ENCODE assay signal across 9 cellular contexts in genomic region chr18:23967321-23968089, GRCh38. TPM values are rescaled to one million over a fixed set of nuclear protein-coding genes. Genes with fewer than 3 reads are reported as not detected.
DNase-seq lines count a peak whose midpoint lies in the region; ATAC-seq, FAIRE-seq and TF ChIP-seq lines count a peak whose summit lies in the region.
"Had no signal": no experiment of that assay in that cellular context is flagged by ENCODE, and none has a peak within 500 bp of the region (broad histone marks: within the 10 kb centered on the region; RNA-seq: fewer than 3 reads in every experiment).

No MANE protein-coding gene starts in this region.

- no peak overlapping the region for H3K4me3 Mint-ChIP-seq in GM23338

- H3K27me3 ChIP-seq in GM23338 (ENCODE audit: insufficient read depth): no peaks in the 10 kb centered on the region

- H4K20me1 ChIP-seq in GM23338 (replicated peaks; ENCODE audit: insufficient read depth): no peaks in the 10 kb centered on the region

- no peak overlapping the region for H3K27ac Mint-ChIP-seq in GM23338

- H3K36me3 Mint-ChIP-seq in GM23338 (ENCODE audit: low read depth): no peaks in the 10 kb centered on the region

- H3K4me1 Mint-ChIP-seq in GM23338: peaks cover 19% of the 10 kb centered on the region

- peaks cover 19% of the 10 kb centered on the region for H3K4me1 ChIP-seq in GM23338 (ENCODE audit: insufficient read depth)
- H3K4me1 ChIP-seq: HAP-1 had no signal

- no peak for TF ChIP-seq CTCF in GM23338 (conservative IDR thresholded peaks at IDR 0.05; ENCODE audit: low read depth in 2 of 2)

- H3K9me2 ChIP-seq in GM23338 (ENCODE audit: insufficient read depth): peaks cover 6% of the 10 kb centered on the region

- no peak overlapping the region for H3K4me2 ChIP-seq in GM23338

- no peak overlapping the region for H3K4me3 ChIP-seq in GM23338
- H3K4me3 ChIP-seq: HAP-1 had no signal

- intact Hi-C loops in sciatic nerve (cut with DNase I): no loop called here

- no peaks in the 10 kb centered on the region for H3K36me3 ChIP-seq in GM23338 (ENCODE audit: insufficient read depth)
- H3K36me3 ChIP-seq: HAP-1 had no signal

- ATAC-seq in GM18520 (IDR thresholded peaks at IDR 0.05; ENCODE audit: unreplicated experiment): peak; percentile 77
- ATAC-seq in GM23338: no peak
- no peak for ATAC-seq in sciatic nerve

- no peak for DNase-seq in GM23338 (ENCODE audit: low spot score)
- DNase-seq in NCI-H146 treated with DMSO at 0.1 percent for 48 hours (lab: John Stamatoyannopoulos, UW; ENCODE audit: unreplicated experiment): peak; percentile 97
- DNase-seq in islet precursor cell: peak; percentile 47
- no peak for DNase-seq in globus pallidus (ENCODE audit: low spot score)
- no peak for DNase-seq in iPS-NIHi11 (ENCODE audit: low spot score)
- DNase-seq in sciatic nerve (ENCODE audit: low spot score): no peak
- no peak for DNase-seq in urothelium cell line (ENCODE audit: low spot score)

- peak overlapping the region; percentile 14; the same call in 1 of the 2 replicates for H2AFZ ChIP-seq in GM23338

- no peaks in the 10 kb centered on the region for H3K79me2 ChIP-seq in GM23338 (replicated peaks; ENCODE audit: insufficient read depth)

- no peak overlapping the region for H3K27ac ChIP-seq in GM23338 (ENCODE audit: low read depth)

- FAIRE-seq in urothelium cell line (lab: Jason Lieb, UNC): no peak

- peaks cover 6% of the 10 kb centered on the region for H3K27me3 Mint-ChIP-seq in GM23338 (ENCODE audit: insufficient read depth, low read depth, poor library complexity)

- no peaks in the 10 kb centered on the region for H3F3A ChIP-seq in GM23338 (replicated peaks; ENCODE audit: low read depth)

- no peaks in the 10 kb centered on the region; the same call in 2 of the 3 replicates for H3K9me3 Mint-ChIP-seq in GM23338

TF ChIP-seq in GM23338, 12 proteins besides CTCF, POLR2A, EP300 and RAD21:
- TF ChIP-seq ZNF462 (CRISPR knock-in tag; IDR thresholded peaks at IDR 0.05) (no peak), ETS1 (IDR thresholded peaks at IDR 0.05) (no peak), EZH2 (IDR thresholded peaks at IDR 0.05; ENCODE audit: low read depth, unreplicated experiment) (no peak), NANOG (IDR thresholded peaks at IDR 0.05; ENCODE audit: borderline replicate concordance) (no peak), POLR2AphosphoS5 (IDR thresholded peaks at IDR 0.05; ENCODE audit: low read depth) (no peak), EZH2phosphoT487 (IDR thresholded peaks at IDR 0.05; ENCODE audit: unreplicated experiment) (no peak), ZNF114 (CRISPR knock-in tag; IDR thresholded peaks at IDR 0.05) (no peak), ZNF331 (CRISPR knock-in tag; IDR thresholded peaks at IDR 0.05; ENCODE audit: low read depth) (no peak), REST (IDR thresholded peaks at IDR 0.05; ENCODE audit: unreplicated experiment) (no peak), JUNB (IDR thresholded peaks at IDR 0.05; ENCODE audit: unreplicated experiment) (no peak)

RNA-seq across cellular contexts. Expression of gene TTC39C, which starts 47.0 kb away (rescaled TPM):
- total RNA-seq in GM23338 (2014; rRNA removed; shearing (Covaris generic)): 108 and 136 TPM in 2 replicates
- 69.2 and 69.4 TPM in 2 replicates for polyA plus RNA-seq in GM23338 (2016; fragmentation: Nextera tagmentation; extraction: Ambion mirVana)
- 20.6 TPM for total RNA-seq in sciatic nerve

Comparison
In these comparisons a context has a peak if more than half of its experiments do, and no peak if none do; other contexts are left out.
1. DNase-seq: peak in NCI-H146 treated with DMSO at 0.1 percent for 48 hours (single experiment) and islet precursor cell (single experiment); none in GM23338 (single experiment), globus pallidus (single experiment), iPS-NIHi11 (single experiment), sciatic nerve (single experiment) and urothelium cell line (single experiment).